21 cellular contexts compared by ENCODE assay signal in the genomic region with DNA sequence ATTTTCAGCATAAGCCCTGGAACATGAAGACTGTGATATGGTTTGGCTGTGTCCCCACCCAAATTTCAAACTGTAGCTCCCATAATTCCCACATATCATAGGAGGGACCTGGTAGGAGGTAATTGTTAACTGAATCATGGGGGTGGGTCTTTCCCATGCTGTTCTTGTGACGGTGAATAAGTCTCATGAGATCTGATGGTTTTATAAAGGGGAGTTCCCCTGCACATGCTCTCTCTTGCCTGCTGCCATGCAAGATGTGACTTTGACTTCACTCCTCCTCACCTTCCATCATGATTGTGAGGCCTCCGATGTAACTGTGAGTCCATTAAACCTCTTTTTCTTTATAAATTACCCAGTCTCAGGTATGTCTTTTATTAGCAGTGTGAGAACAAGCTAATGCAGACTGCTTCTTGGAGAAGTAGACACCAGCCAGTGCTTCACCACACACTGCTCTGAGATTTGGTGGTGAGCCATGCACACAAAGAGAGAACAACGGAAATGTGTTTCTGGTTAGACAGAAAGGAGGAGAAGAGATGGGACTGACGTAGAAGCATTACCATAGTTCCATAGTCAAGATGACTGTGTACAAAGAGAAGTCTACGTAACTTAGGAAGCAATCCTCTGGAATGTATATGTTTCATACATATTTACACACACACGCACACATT.
"Had no signal": no experiment of that assay in that cellular context is flagged by ENCODE, and none has a peak within 500 bp of the region (broad histone marks: within the 10 kb centered on the region; RNA-seq: fewer than 3 reads in every experiment).

No MANE protein-coding gene starts in this region.

- ATAC-seq: activated CD8-positive, alpha-beta memory T cell treated with anti-CD3 and anti-CD28 coated beads, Interleukin-2, amount 10 ng/mL, durations not matched to agents 7 days and 5 days; natural killer cell; T-helper 17 cell had no signal

- H3K27me3 Mint-ChIP-seq: central memory CD8-positive, alpha-beta T cell; T-helper 17 cell had no signal

- H3K9me3 ChIP-seq: esophagus muscularis mucosa, left lung, right atrium auricular region, SK-N-SH, suprapubic skin had no signal

- H3K4me3 Mint-ChIP-seq: activated CD8-positive, alpha-beta memory T cell treated with anti-CD3 and anti-CD28 coated beads, Interleukin-2, amount 10 ng/mL, durations not matched to agents 7 days and 5 days; central memory CD8-positive, alpha-beta T cell; natural killer cell; T-helper 17 cell had no signal

- H3K36me3 Mint-ChIP-seq: natural killer cell had no signal

- H3K4me3 ChIP-seq: esophagus muscularis mucosa, left lung, right atrium auricular region, suprapubic skin had no signal

- H3K4me1 ChIP-seq: left lung, suprapubic skin had no signal

- DNase-seq: activated CD4-positive, CD25-positive, alpha-beta regulatory T cell; activated CD8-positive, alpha-beta memory T cell treated with anti-CD3 and anti-CD28 coated beads, Interleukin-2, amount 10 ng/mL, durations not matched to agents 7 days and 5 days; anterior cingulate cortex; brain microvascular endothelial cell; cortex of kidney; effector CD4-positive, alpha-beta T cell; hypothalamus; kidney; left lung; natural killer cell; posterior cingulate gyrus; SHP77; SK-N-SH; stimulated activated CD4-positive, alpha-beta T cell treated with anti-CD3 and anti-CD28 coated beads, Interleukin-2, amount 100 ng/mL, for 48 hours; stimulated activated naive CD4-positive, alpha-beta T cell; T-helper 17 cell; trophoblast cell had no signal

- H3K27ac Mint-ChIP-seq: activated CD8-positive, alpha-beta memory T cell treated with anti-CD3 and anti-CD28 coated beads, Interleukin-2, amount 10 ng/mL, durations not matched to agents 7 days and 5 days; natural killer cell; T-helper 17 cell had no signal

- H3K36me3 ChIP-seq: brain microvascular endothelial cell, esophagus muscularis mucosa, left lung, right atrium auricular region, suprapubic skin had no signal

- H3K27ac ChIP-seq: brain microvascular endothelial cell, esophagus muscularis mucosa, left lung, right atrium auricular region, suprapubic skin had no signal

- H3K27me3 ChIP-seq: brain microvascular endothelial cell, esophagus muscularis mucosa, left lung, right atrium auricular region, suprapubic skin had no signal
